ENCODE assay signal across 17 cellular contexts in genomic region chr6:116139917-116140316, GRCh38. TPM values are rescaled to one million over a fixed set of nuclear protein-coding genes. Genes with fewer than 3 reads are reported as not detected.
DNase-seq lines count a peak whose midpoint lies in the region; ATAC-seq and TF ChIP-seq lines count a peak whose summit lies in the region.
"Had no signal": no experiment of that assay in that cellular context is flagged by ENCODE, and none has a peak within 500 bp of the region (broad histone marks: within the 10 kb centered on the region; RNA-seq: fewer than 3 reads in every experiment).

No MANE protein-coding gene starts in this region.

- peak overlapping the region; percentile 14; the same call in 1 of the 2 replicates for H3K27ac Mint-ChIP-seq in WTC11

- peaks cover 7% of the 10 kb centered on the region; the same call in 1 of the 2 replicates for H3K4me1 Mint-ChIP-seq in WTC11

- no peak for TF ChIP-seq RAD21 in Ishikawa (IDR thresholded peaks at IDR 0.05; ENCODE audit: low read depth)

- no peak for TF ChIP-seq CTCF in WTC11 (IDR thresholded peaks at IDR 0.05)

- ATAC-seq in WTC11 (peak; percentile 95), left lobe of liver (peak; percentile 29), HG02981 (IDR thresholded peaks at IDR 0.05; ENCODE audit: unreplicated experiment) (no peak)
- ATAC-seq in activated CD4-positive, CD25-positive, alpha-beta regulatory T cell treated with anti-CD3 and anti-CD28 coated beads, Interleukin-2, amount 50 U/mL, for 24 hours: no peak
- ATAC-seq: mucosa of descending colon had no signal

- H3K9me3 Mint-ChIP-seq in WTC11: no peaks in the 10 kb centered on the region

- H3K36me3 Mint-ChIP-seq in WTC11: no peaks in the 10 kb centered on the region

- H3K4me3 Mint-ChIP-seq in WTC11: no peak overlapping the region

- POLR2A ChIA-PET in WTC11 (lab: Charles Lee): no interaction called here

- no peaks in the 10 kb centered on the region for H3K27me3 Mint-ChIP-seq in WTC11 (ENCODE audit: low read depth)

- peak; percentile 10 for DNase-seq in ELR (ENCODE audit: low read depth)
- no peak for DNase-seq in WTC11 (ENCODE audit: low spot score)
- no peak for DNase-seq in left lobe of liver (ENCODE audit: low spot score)
- no peak for DNase-seq in central memory CD4-positive, alpha-beta T cell
- DNase-seq in NCI-H774 (lab: John Stamatoyannopoulos, UW): no peak
- DNase-seq: activated effector memory CD4-positive, alpha-beta T cell treated with Interleukin-2 at 50 U/mL for 16 hours; amniotic stem cell; C1 segment of cervical spinal cord; kidney; MV-4-11; NCI-H345; tibial artery had no signal

- TF ChIP-seq EP300 in Ishikawa (IDR thresholded peaks at IDR 0.05; ENCODE audit: borderline replicate concordance): no peak

- CTCF ChIA-PET in WTC11 (lab: Charles Lee): no interaction called here

TF ChIP-seq in Ishikawa, 13 proteins besides CTCF, POLR2A, EP300 and RAD21:
- TF ChIP-seq USF1 (IDR thresholded peaks at IDR 0.05): no peak
- TF ChIP-seq TEAD4 (IDR thresholded peaks at IDR 0.05): 0 out of 2 replicates have a peak, but pooled peaks have one; percentile 23

TF ChIP-seq in WTC11, 78 proteins besides CTCF, POLR2A, EP300 and RAD21:
- TF ChIP-seq FOXP4 (CRISPR knock-in tag; IDR thresholded peaks at IDR 0.05) (no peak), ZNF425 (CRISPR knock-in tag; conservative IDR thresholded peaks at IDR 0.05) (no peak), PRDM15 (CRISPR knock-in tag; IDR thresholded peaks at IDR 0.05) (no peak), IRF1 (CRISPR knock-in tag; IDR thresholded peaks at IDR 0.05) (no peak), HMGA2 (CRISPR knock-in tag; IDR thresholded peaks at IDR 0.05) (no peak), AR (CRISPR knock-in tag; IDR thresholded peaks at IDR 0.05) (no peak), ZNF232 (CRISPR knock-in tag; IDR thresholded peaks at IDR 0.05) (no peak), ZMAT4 (CRISPR knock-in tag; IDR thresholded peaks at IDR 0.05) (no peak), MAX (CRISPR knock-in tag; IDR thresholded peaks at IDR 0.05) (no peak)

RNA-seq across cellular contexts. Expression of gene COL10A1, which starts 14.0 kb away (rescaled TPM):
- total RNA-seq in WTC11 (2021): 0.07 to 0.32 TPM in 2 of 3 replicates, not detected in the other
- total RNA-seq in left lobe of liver: not detected
- total RNA-seq: mucosa of descending colon, omental fat pad had no signal

RNA-seq across cellular contexts. Expression of gene NT5DC1, which starts 39.3 kb away (rescaled TPM):
- total RNA-seq in WTC11 (2021) (67.1 to 70.1 TPM (median 67.9 TPM) in 3 replicates), left lobe of liver (50.4 TPM)

Comparison
In these comparisons a context has a peak if more than half of its experiments do, and no peak if none do; other contexts are left out.
1. ATAC-seq: peak in WTC11 (single experiment) and left lobe of liver (single experiment); none in activated CD4-positive, CD25-positive, alpha-beta regulatory T cell treated with anti-CD3 and anti-CD28 coated beads, Interleukin-2, amount 50 U/mL, for 24 hours (0 of 2) and HG02981 (single experiment).